ENCODE assay signal across 9 cellular contexts in the genomic region with DNA sequence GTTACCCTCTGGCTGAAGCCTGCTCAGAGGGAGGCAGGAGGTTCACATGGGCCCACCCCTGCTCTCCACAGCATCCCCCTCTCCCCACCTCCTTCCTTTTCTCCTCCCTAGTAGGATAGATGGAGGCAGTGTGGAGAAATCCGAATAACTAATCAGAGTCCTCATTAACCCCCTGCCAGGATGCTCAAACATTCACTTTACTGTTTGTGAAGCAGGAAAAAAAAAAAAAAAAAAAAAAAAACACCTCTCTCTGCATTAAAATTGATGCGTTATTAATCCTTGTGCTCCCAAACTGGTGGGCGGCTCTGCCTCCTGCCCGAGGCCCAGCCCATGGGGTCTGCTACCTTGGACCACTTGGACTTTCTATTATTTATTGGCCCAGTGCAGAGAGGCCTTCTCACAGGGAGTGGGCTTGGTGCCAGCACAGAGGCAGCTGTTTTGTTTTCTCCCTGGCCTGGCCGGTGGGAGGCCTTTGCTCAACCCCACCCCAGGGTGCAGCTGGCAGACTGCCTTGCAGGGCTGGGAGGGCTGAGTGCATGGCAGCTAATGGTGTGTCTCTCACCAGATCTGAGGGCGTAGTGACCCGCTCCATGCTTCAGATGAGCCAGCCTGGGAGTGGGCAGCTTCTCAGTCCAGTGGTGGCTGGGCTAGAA.
DNase-seq lines count a peak whose midpoint lies in the region; ATAC-seq and TF ChIP-seq lines count a peak whose summit lies in the region.
"Had no signal": no experiment of that assay in that cellular context is flagged by ENCODE, and none has a peak within 500 bp of the region (broad histone marks: within the 10 kb centered on the region; RNA-seq: fewer than 3 reads in every experiment).

No MANE protein-coding gene starts in this region.

- ATAC-seq in psoas muscle (peak; percentile 34 to 53 (median 48)), GM18502 (IDR thresholded peaks at IDR 0.05; ENCODE audit: poor library complexity, unreplicated experiment) (no peak), foreskin keratinocyte (no peak), GM21737 (IDR thresholded peaks at IDR 0.05; ENCODE audit: unreplicated experiment) (no peak)
- ATAC-seq: activated T-cell treated with anti-CD3 and anti-CD28 coated beads, Interleukin-2, amount 50 U/mL, for 4 hours had no signal

- in situ Hi-C loops in G401 (cut with HindIII; ENCODE audit: low sequenced_read_pairs): no loop called here

- intact Hi-C loops in psoas muscle (cut with DNase I): no loop called here
- intact Hi-C loops in esophagus muscularis mucosa (cut with DNase I): no loop called here

- H3K36me3 ChIP-seq in psoas muscle (ENCODE audit: insufficient read depth in 1 of 2, low read depth in 1 of 2) (no peaks in the 10 kb centered on the region), esophagus muscularis mucosa (no peaks in the 10 kb centered on the region)

- no peak overlapping the region for H3K27ac ChIP-seq in psoas muscle
- H3K27ac ChIP-seq in foreskin keratinocyte: no peak overlapping the region
- H3K27ac ChIP-seq in esophagus muscularis mucosa (replicated peaks in 1 of 4): peak overlapping the region in 1 of 4 donors; percentile 30

- TF ChIP-seq POLR2A in esophagus muscularis mucosa (IDR thresholded peaks at IDR 0.05; ENCODE audit: low read depth): no peak

- TF ChIP-seq EP300 in esophagus muscularis mucosa (IDR thresholded peaks at IDR 0.05): no peak

- peak; percentile 15 for DNase-seq in G401 (ENCODE audit: low spot score)
- DNase-seq in NCI-H345 (lab: John Stamatoyannopoulos, UW): peak; percentile 91
- DNase-seq in fibroblast of pulmonary artery (ENCODE audit: low read depth): peak; percentile 69
- peak; percentile 52 to 63 for DNase-seq in psoas muscle
- no peak for DNase-seq in foreskin keratinocyte
- DNase-seq in esophagus muscularis mucosa (ENCODE audit: extremely low spot score): no peak
- DNase-seq: activated T-cell treated with anti-CD3 and anti-CD28 coated beads, Interleukin-2, amount 50 U/mL, for 4 hours had no signal

- no peaks in the 10 kb centered on the region for H3K4me1 ChIP-seq in psoas muscle
- H3K4me1 ChIP-seq in foreskin keratinocyte: no peaks in the 10 kb centered on the region
- H3K4me1 ChIP-seq in esophagus muscularis mucosa: peaks cover 12 to 31% (median 28%) of the 10 kb centered on the region in 4 donors

- WGBS in psoas muscle, 3 donors: 52 to 61% (median 58%) methylated on average over 7 of the region's 7 CpGs
- WGBS in esophagus muscularis mucosa: 72% methylated on average over 6 of the region's 7 CpGs

- H3K9me3 ChIP-seq in psoas muscle (no peaks in the 10 kb centered on the region), esophagus muscularis mucosa (no peaks in the 10 kb centered on the region)

- H3K4me3 ChIP-seq in fibroblast of pulmonary artery (replicated peaks; ENCODE audit: low read depth, low read length) (no peak overlapping the region), psoas muscle (no peak overlapping the region), esophagus muscularis mucosa (no peak overlapping the region)

- TF ChIP-seq CTCF in fibroblast of pulmonary artery (IDR thresholded peaks at IDR 0.05; ENCODE audit: low read length, missing control alignments): no peak
- TF ChIP-seq CTCF in psoas muscle (IDR thresholded peaks at IDR 0.05): no peak
- TF ChIP-seq CTCF in foreskin keratinocyte (conservative IDR thresholded peaks at IDR 0.05): no peak
- no peak for TF ChIP-seq CTCF in esophagus muscularis mucosa (IDR thresholded peaks at IDR 0.05)

- H3K27me3 ChIP-seq in psoas muscle (ENCODE audit: insufficient read depth in 3 of 3, low read length in 2 of 3) (no peaks in the 10 kb centered on the region), foreskin keratinocyte (peaks cover 19% of the 10 kb centered on the region), esophagus muscularis mucosa (no peaks in the 10 kb centered on the region)

Comparison
In these comparisons a context has a peak if more than half of its experiments do, and no peak if none do; other contexts are left out.
1. DNase-seq: peak in G401 (single experiment), NCI-H345 (single experiment), fibroblast of pulmonary artery (single experiment) and psoas muscle (2 of 2); none in foreskin keratinocyte (0 of 2) and esophagus muscularis mucosa (single experiment).
2. ATAC-seq: peak in psoas muscle (4 of 4); none in GM18502 (single experiment), foreskin keratinocyte (single experiment) and GM21737 (single experiment).